2 cellular contexts compared by ENCODE assay signal in the genomic region with DNA sequence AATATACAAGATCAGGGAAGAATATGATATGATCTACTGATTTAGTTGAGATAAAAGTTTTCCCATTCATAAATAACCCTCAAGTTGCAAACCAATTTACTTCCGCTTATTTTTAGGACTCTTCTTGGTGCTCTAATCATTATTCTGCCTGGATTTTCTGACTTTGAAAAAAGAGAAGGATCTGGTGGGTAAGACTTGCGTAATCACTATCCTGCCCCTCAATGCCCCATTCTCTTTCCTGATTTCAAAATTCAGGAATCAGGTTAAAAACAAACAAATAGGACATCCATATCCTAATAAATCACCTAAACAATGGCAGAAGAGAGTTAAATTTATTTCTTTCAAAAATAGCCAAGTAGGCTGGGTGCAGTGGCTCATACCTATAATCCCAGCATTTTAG.
TF ChIP-seq lines count a peak whose summit lies in the region.

No MANE protein-coding gene starts in this region.

TF ChIP-seq in IMR-90, 13 proteins besides CTCF, POLR2A, EP300 and RAD21:
- TF ChIP-seq SMC3 (IDR thresholded peaks at IDR 0.05; ENCODE audit: low read depth, low read length) (no peak), RFX5 (IDR thresholded peaks at IDR 0.05; ENCODE audit: low read depth, low read length) (no peak), NFE2L2 (IDR thresholded peaks at IDR 0.05; ENCODE audit: low read depth, low read length) (no peak), CEBPB (IDR thresholded peaks at IDR 0.05; ENCODE audit: low read depth, low read length) (peak; percentile 71), MXI1 (IDR thresholded peaks at IDR 0.05; ENCODE audit: borderline replicate concordance, low read depth, low read length) (no peak)
- TF ChIP-seq, protein P1, sequence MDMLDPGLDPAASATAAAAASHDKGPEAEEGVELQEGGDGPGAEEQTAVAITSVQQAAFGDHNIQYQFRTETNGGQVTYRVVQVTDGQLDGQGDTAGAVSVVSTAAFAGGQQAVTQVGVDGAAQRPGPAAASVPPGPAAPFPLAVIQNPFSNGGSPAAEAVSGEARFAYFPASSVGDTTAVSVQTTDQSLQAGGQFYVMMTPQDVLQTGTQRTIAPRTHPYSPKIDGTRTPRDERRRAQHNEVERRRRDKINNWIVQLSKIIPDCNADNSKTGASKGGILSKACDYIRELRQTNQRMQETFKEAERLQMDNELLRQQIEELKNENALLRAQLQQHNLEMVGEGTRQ (IDR thresholded peaks at IDR 0.05; ENCODE audit: low read depth, low read length): no peak

TF ChIP-seq in K562, 482 proteins besides CTCF, POLR2A, EP300 and RAD21:
- TF ChIP-seq CEBPG (CRISPR knock-in tag; IDR thresholded peaks at IDR 0.05) (no peak), CEBPG (tag; conservative IDR thresholded peaks at IDR 0.05 in 1 of 2, IDR thresholded peaks at IDR 0.05 in 1 of 2) (peak in 1 of 2 experiments; percentile 66; a peak in 2 of 4 replicates), MECOM (CRISPR knock-in tag; IDR thresholded peaks at IDR 0.05) (no peak), CEBPB (tag; IDR thresholded peaks at IDR 0.05) (peak; percentile 70)
- TF ChIP-seq, protein P2, sequence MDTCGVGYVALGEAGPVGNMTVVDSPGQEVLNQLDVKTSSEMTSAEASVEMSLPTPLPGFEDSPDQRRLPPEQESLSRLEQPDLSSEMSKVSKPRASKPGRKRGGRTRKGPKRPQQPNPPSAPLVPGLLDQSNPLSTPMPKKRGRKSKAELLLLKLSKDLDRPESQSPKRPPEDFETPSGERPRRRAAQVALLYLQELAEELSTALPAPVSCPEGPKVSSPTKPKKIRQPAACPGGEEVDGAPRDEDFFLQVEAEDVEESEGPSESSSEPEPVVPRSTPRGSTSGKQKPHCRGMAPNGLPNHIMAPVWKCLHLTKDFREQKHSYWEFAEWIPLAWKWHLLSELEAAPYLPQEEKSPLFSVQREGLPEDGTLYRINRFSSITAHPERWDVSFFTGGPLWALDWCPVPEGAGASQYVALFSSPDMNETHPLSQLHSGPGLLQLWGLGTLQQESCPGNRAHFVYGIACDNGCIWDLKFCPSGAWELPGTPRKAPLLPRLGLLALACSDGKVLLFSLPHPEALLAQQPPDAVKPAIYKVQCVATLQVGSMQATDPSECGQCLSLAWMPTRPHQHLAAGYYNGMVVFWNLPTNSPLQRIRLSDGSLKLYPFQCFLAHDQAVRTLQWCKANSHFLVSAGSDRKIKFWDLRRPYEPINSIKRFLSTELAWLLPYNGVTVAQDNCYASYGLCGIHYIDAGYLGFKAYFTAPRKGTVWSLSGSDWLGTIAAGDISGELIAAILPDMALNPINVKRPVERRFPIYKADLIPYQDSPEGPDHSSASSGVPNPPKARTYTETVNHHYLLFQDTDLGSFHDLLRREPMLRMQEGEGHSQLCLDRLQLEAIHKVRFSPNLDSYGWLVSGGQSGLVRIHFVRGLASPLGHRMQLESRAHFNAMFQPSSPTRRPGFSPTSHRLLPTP (IDR thresholded peaks at IDR 0.05; ENCODE audit: borderline replicate concordance, extremely low read depth, insufficient read length): no peak
- TF ChIP-seq, protein P3, sequence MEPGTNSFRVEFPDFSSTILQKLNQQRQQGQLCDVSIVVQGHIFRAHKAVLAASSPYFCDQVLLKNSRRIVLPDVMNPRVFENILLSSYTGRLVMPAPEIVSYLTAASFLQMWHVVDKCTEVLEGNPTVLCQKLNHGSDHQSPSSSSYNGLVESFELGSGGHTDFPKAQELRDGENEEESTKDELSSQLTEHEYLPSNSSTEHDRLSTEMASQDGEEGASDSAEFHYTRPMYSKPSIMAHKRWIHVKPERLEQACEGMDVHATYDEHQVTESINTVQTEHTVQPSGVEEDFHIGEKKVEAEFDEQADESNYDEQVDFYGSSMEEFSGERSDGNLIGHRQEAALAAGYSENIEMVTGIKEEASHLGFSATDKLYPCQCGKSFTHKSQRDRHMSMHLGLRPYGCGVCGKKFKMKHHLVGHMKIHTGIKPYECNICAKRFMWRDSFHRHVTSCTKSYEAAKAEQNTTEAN (CRISPR knock-in tag; IDR thresholded peaks at IDR 0.05): no peak
